9 cellular contexts compared by ENCODE assay signal in the genomic region with DNA sequence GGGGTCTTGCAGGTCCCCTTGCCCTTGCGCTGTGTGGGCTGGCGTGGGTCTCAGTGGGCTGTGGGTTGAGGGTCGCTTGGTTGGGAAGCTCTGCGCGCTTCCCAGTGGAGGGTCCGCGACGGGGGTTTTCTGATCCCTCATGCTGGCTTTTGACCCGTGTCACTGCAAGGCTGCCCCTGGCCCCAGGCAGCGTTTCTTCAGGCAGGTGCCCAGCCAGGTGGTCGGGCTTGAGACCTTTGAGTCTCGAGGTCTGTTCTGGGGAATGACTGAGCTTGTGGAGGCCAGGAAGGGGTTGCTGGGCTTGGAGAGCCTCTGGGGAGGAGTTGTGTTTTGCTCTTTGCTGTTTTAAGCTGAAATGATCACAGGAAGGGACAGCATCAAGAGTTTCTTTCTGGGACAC. TPM values are rescaled to one million over a fixed set of nuclear protein-coding genes. Genes with fewer than 3 reads are reported as not detected.
DNase-seq lines count a peak whose midpoint lies in the region; ATAC-seq and TF ChIP-seq lines count a peak whose summit lies in the region.
"Had no signal": no experiment of that assay in that cellular context is flagged by ENCODE, and none has a peak within 500 bp of the region (broad histone marks: within the 10 kb centered on the region; RNA-seq: fewer than 3 reads in every experiment).

No MANE protein-coding gene starts in this region.

- DNase-seq in Right ventricle myocardium superior (peak; percentile 47), cardiac septum (ENCODE audit: low spot score) (no peak), naive B cell (no peak), vagina (ENCODE audit: extremely low spot score in 2 of 2) (no peak), H4 (ENCODE audit: low spot score) (no peak), middle frontal gyrus (ENCODE audit: extremely low spot score, low spot score) (no peak)
- DNase-seq: Calu3 had no signal

- H3K4me3 Mint-ChIP-seq in naive B cell: peak overlapping the region; percentile 40 to 92 (median 86)

- no peak for TF ChIP-seq POLR2A in vagina (IDR thresholded peaks at IDR 0.05)

- peaks cover 62 to 87% (median 74%) of the 10 kb centered on the region in 3 donors for H3K4me1 Mint-ChIP-seq in naive B cell

- H3K4me1 ChIP-seq in duodenal mucosa (ENCODE audit: control insufficient read depth in 1 of 2, insufficient read depth in 2 of 2, low read length in 2 of 2) (peaks cover 78 to 88% of the 10 kb centered on the region in 2 donors), vagina (peaks cover 92% of the 10 kb centered on the region)

- no peaks in the 10 kb centered on the region for H3K9me3 ChIP-seq in duodenal mucosa (ENCODE audit: control insufficient read depth in 1 of 2, low read length in 2 of 2)
- no peaks in the 10 kb centered on the region for H3K9me3 ChIP-seq in vagina

- peak overlapping the region; percentile 32 to 40 for H3K9ac ChIP-seq in duodenal mucosa (ENCODE audit: low read depth in 1 of 2, low read length in 2 of 2)

- H3K4me3 ChIP-seq in duodenal mucosa (ENCODE audit: low read depth in 1 of 2, low read length in 2 of 2): peak overlapping the region; percentile 57 to 86
- H3K4me3 ChIP-seq in vagina: peak overlapping the region; percentile 60 to 63

- TF ChIP-seq CTCF in vagina (IDR thresholded peaks at IDR 0.05): no peak

- H3K27ac ChIP-seq in duodenal mucosa (ENCODE audit: low read depth, low read length): no peak overlapping the region
- peak overlapping the region; percentile 96 for H3K27ac ChIP-seq in vagina

- H3K36me3 ChIP-seq in duodenal mucosa (ENCODE audit: control insufficient read depth in 1 of 2, insufficient read depth in 2 of 2, low read length in 2 of 2) (no peaks in the 10 kb centered on the region), vagina (no peaks in the 10 kb centered on the region)

- H3K9me3 Mint-ChIP-seq in naive B cell: no peaks in the 10 kb centered on the region

- no peaks in the 10 kb centered on the region for H3K27me3 Mint-ChIP-seq in naive B cell

- intact Hi-C loops in Right ventricle myocardium superior (cut with DNase I) (loop anchor here (5.0 kb wide), 1 partner anchor 84 kb away; no protein-coding TSS in a partner anchor), cardiac septum (cut with DNase I) (no loop called here), vagina (cut with DNase I) (loop anchor here (5.0 kb wide), 2 partner anchors 36 to 39 kb away; no protein-coding TSS in a partner anchor)

- no peaks in the 10 kb centered on the region for H3K36me3 Mint-ChIP-seq in naive B cell

- H3K27me3 ChIP-seq in duodenal mucosa (ENCODE audit: control insufficient read depth in 1 of 2, insufficient read depth in 2 of 2, low read length in 2 of 2): no peaks in the 10 kb centered on the region
- H3K27me3 ChIP-seq in vagina: no peaks in the 10 kb centered on the region

- H3K27ac Mint-ChIP-seq in naive B cell: peak overlapping the region in 5 of 6 donors; percentile 56 to 99 (median 96)

- no peak for ATAC-seq in Right ventricle myocardium superior (ENCODE audit: poor library complexity)
- no peak for ATAC-seq in naive B cell (ENCODE audit: low read depth in 2 of 2)
- no peak for ATAC-seq in GM18867 (IDR thresholded peaks at IDR 0.05; ENCODE audit: unreplicated experiment)

RNA-seq across cellular contexts. Expression of gene SKI, which starts 5.3 kb away (rescaled TPM):
- total RNA-seq in Right ventricle myocardium superior: 35.1 TPM
- 39.9 TPM for total RNA-seq in cardiac septum
- polyA plus RNA-seq in naive B cell (ENCODE audit: low read depth in 6 of 6): 1 to 10 TPM in 1 of 6 donors, under 1 TPM in 4, not detected in 1; 0.26 to 1.3 (median 0.52) TPM
- total RNA-seq in vagina: 53.8 TPM
- total RNA-seq in H4 (2014; rRNA removed; shearing (Covaris generic)): 3.3 and 172 TPM in 2 replicates

RNA-seq across cellular contexts. Expression of gene FAAP20, which starts 38.9 kb away (rescaled TPM):
- total RNA-seq in Right ventricle myocardium superior: 38.7 TPM
- 40.5 TPM for total RNA-seq in cardiac septum
- polyA plus RNA-seq in naive B cell (ENCODE audit: low read depth in 6 of 6): 10 to 100 TPM; 67.1 to 90.7 (median 77.7) TPM
- total RNA-seq in vagina: 92.3 TPM
- total RNA-seq in H4 (2014; rRNA removed; shearing (Covaris generic)): 24.5 and 28.5 TPM in 2 replicates
